27 cellular contexts compared by ENCODE assay signal in the genomic region with DNA sequence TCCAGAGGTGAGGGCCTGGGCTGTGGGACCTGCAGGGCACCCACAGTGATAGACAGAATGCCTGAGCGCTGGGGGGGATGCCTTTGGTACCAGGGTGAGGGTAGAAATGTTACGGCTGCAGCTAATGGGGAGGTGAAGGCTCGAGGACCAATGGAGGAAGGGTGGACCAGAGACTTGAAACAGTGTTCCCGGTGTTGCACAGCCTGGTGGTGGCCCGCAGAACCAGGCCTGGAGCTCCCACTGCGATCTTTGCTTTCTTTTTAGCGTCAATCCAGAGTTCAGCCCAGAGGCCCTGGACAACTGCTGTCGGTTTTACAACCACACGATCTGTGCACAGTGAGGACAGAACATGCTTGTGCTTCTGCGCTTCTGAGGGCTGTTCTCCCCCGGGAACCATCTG.
"Had no signal": no experiment of that assay in that cellular context is flagged by ENCODE, and none has a peak within 500 bp of the region (broad histone marks: within the 10 kb centered on the region; RNA-seq: fewer than 3 reads in every experiment).

No MANE protein-coding gene starts in this region.

- DNase-seq: activated CD4-positive, alpha-beta memory T cell treated with anti-CD3 and anti-CD28 coated beads for 36 hours; activated CD4-positive, alpha-beta T cell treated with anti-CD3 and anti-CD28 coated beads, Interleukin-2, amount 10 ng/mL, durations not matched to agents 7 days and 5 days; activated CD4-positive, CD25-positive, alpha-beta regulatory T cell; activated CD8-positive, alpha-beta memory T cell treated with anti-CD3 and anti-CD28 coated beads for 24 hours; activated effector memory CD4-positive, alpha-beta T cell treated with anti-CD3 and anti-CD28 coated beads, Interleukin-2, amount 50 U/mL, for 16 hours; activated naive CD4-positive, alpha-beta T cell treated with anti-CD3 and anti-CD28 coated beads for 36 hours; activated T-cell treated with anti-CD3 and anti-CD28 coated beads, Interleukin-2, amount 50 U/mL, for 4 hours; amygdala; Karpas-422; MM.1S; NCI-H1105; NCI-H1436 treated with DMSO at 0.1 percent for 48 hours; NCI-H187; NCI-H2081; NCI-H2227 treated with DMSO at 0.1 percent for 48 hours; NCI-H446 treated with DMSO at 0.1 percent for 48 hours; NCI-H526 treated with DMSO at 0.1 percent for 48 hours; NK-92 treated with Interleukin-12 subunit alpha and Interleukin-12 subunit beta, amount 100 ng/mL, for 24 hours; OCI-M1; Peyer's patch; SHP77 treated with DMSO at 0.1 percent for 48 hours; T-helper 17 cell; T-helper 9 cell had no signal

- H3K27ac ChIP-seq: Peyer's patch, VCaP had no signal

- H3K27me3 ChIP-seq: Peyer's patch had no signal

- FAIRE-seq: astrocyte had no signal

- H3K27ac Mint-ChIP-seq: activated CD4-positive, alpha-beta memory T cell treated with anti-CD3 and anti-CD28 coated beads for 36 hours; activated CD4-positive, alpha-beta T cell treated with anti-CD3 and anti-CD28 coated beads, Interleukin-2, amount 10 ng/mL, durations not matched to agents 7 days and 5 days; activated naive CD4-positive, alpha-beta T cell treated with anti-CD3 and anti-CD28 coated beads for 36 hours; activated naive CD8-positive, alpha-beta T cell; brain had no signal

- H3K27me3 Mint-ChIP-seq: activated CD4-positive, alpha-beta memory T cell treated with anti-CD3 and anti-CD28 coated beads for 36 hours; activated naive CD8-positive, alpha-beta T cell had no signal

- H3K4me1 Mint-ChIP-seq: activated CD4-positive, alpha-beta T cell treated with anti-CD3 and anti-CD28 coated beads, Interleukin-2, amount 10 ng/mL, durations not matched to agents 7 days and 5 days; T-helper 17 cell had no signal

- H3K9me3 Mint-ChIP-seq: activated CD4-positive, alpha-beta memory T cell treated with anti-CD3 and anti-CD28 coated beads for 36 hours; activated CD4-positive, alpha-beta T cell treated with anti-CD3 and anti-CD28 coated beads, Interleukin-2, amount 10 ng/mL, durations not matched to agents 7 days and 5 days; activated naive CD4-positive, alpha-beta T cell treated with anti-CD3 and anti-CD28 coated beads for 36 hours; activated T-cell treated with anti-CD3 and anti-CD28 coated beads, Interleukin-2, amount 50 U/mL, for 4 hours had no signal

- H3K4me3 Mint-ChIP-seq: activated CD4-positive, alpha-beta memory T cell treated with anti-CD3 and anti-CD28 coated beads for 36 hours; activated CD4-positive, alpha-beta T cell treated with anti-CD3 and anti-CD28 coated beads, Interleukin-2, amount 10 ng/mL, durations not matched to agents 7 days and 5 days; activated naive CD4-positive, alpha-beta T cell treated with anti-CD3 and anti-CD28 coated beads for 36 hours; activated naive CD8-positive, alpha-beta T cell; activated T-cell treated with anti-CD3 and anti-CD28 coated beads, Interleukin-2, amount 50 U/mL, for 4 hours; brain; T-helper 17 cell had no signal

- H3K36me3 Mint-ChIP-seq: activated CD4-positive, alpha-beta memory T cell treated with anti-CD3 and anti-CD28 coated beads for 36 hours; activated naive CD8-positive, alpha-beta T cell; brain had no signal

- H3K4me3 ChIP-seq: Peyer's patch had no signal

- ATAC-seq: activated T-cell treated with anti-CD3 and anti-CD28 coated beads, Interleukin-2, amount 50 U/mL, for 4 hours; T-helper 17 cell had no signal

- H3K4me1 ChIP-seq: Peyer's patch had no signal

- H3K9me3 ChIP-seq: Peyer's patch had no signal
